ENCODE assay signal across 14 cellular contexts in genomic region chr9:35958104-35958825, GRCh38. TPM values are rescaled to one million over a fixed set of nuclear protein-coding genes. Genes with fewer than 3 reads are reported as not detected.
A peak's percentile ranks its signal among the peaks of the same experiment; 100 is the strongest.
DNase-seq lines count a peak whose midpoint lies in the region; ATAC-seq, FAIRE-seq and TF ChIP-seq lines count a peak whose summit lies in the region.
"Had no signal": no experiment of that assay in that cellular context is flagged by ENCODE, and none has a peak within 500 bp of the region (broad histone marks: within the 10 kb centered on the region; RNA-seq: fewer than 3 reads in every experiment).

Gene OR2S2, minus strand, starts transcription at chr9:35958154. Its CDS starts 56 bp downstream, at chr9:35958098.

- ATAC-seq in IMR-90 (ENCODE audit: low read depth) (no peak), HepG2 (no peak)
- ATAC-seq: A549 had no signal

- peak within 1 kb of the TSS; percentile 48; the same call in 1 of the 2 replicates for H3K14ac ChIP-seq in IMR-90 (replicated peaks; ENCODE audit: low read depth, low read length)

- intact Hi-C loops in IMR-90 (cut with micrococcal nuclease), result loop anchor here (5.0 to 10.0 kb wide), 3 partner anchors 144 to 367 kb away; no protein-coding TSS in a partner anchor
- intact Hi-C loops in HepG2 (cut with micrococcal nuclease; ENCODE audit: unreplicated experiment), result loop anchor here (5.0 kb wide), 1 partner anchor 209 kb away; the partner anchor contains the start of gene CCIN

- no peaks in the 10 kb centered on the region for H3K27me3 ChIP-seq in IMR-90 (ENCODE audit: control insufficient read depth, insufficient read depth, low read length)
- no peaks in the 10 kb centered on the region for H3K27me3 ChIP-seq in osteoblast (ENCODE audit: insufficient read depth, low read length)
- peaks cover 0 to 32% of the 10 kb centered on the region in 2 experiments; a peak in 3 of 5 replicates for H3K27me3 ChIP-seq in HepG2 (ENCODE audit: control insufficient read depth in 1 of 2, insufficient read depth in 2 of 2, low read length in 2 of 2)

- no peak within 1 kb of the TSS for H3K9ac ChIP-seq in IMR-90 (ENCODE audit: low read depth, low read length)
- H3K9ac ChIP-seq in HepG2 (ENCODE audit: insufficient read depth, low read depth, low read length), result no peak within 1 kb of the TSS

- H3K56ac ChIP-seq in IMR-90 (ENCODE audit: extremely low read depth, insufficient read depth, low read length), result no peak within 1 kb of the TSS

- H3K9me3 ChIP-seq in IMR-90 (ENCODE audit: control insufficient read depth, insufficient read depth, low read length) (no peaks in the 10 kb centered on the region), osteoblast (ENCODE audit: low read depth, low read length) (no peaks in the 10 kb centered on the region), HepG2 (ENCODE audit: low read length) (no peaks in the 10 kb centered on the region)
- H3K9me3 ChIP-seq: A549 had no signal

- H3K4me1 ChIP-seq in IMR-90 (ENCODE audit: control insufficient read depth, insufficient read depth, low read length), result peaks cover 24% of the 10 kb centered on the region
- peaks cover 28% of the 10 kb centered on the region for H3K4me1 ChIP-seq in osteoblast (ENCODE audit: insufficient read depth, low read length)
- H3K4me1 ChIP-seq in HepG2 (ENCODE audit: insufficient read depth, low read length), result no peaks in the 10 kb centered on the region

- CTCF ChIA-PET in IMR-90 (lab: Yijun Ruan, JAX) (interaction anchor here (1.9 kb wide), 1 partner anchor 65 kb away, joined by 11 read pairs; no protein-coding TSS in a partner anchor), HepG2 (lab: Yijun Ruan, JAX; ENCODE audit: low intra/inter-chr PET ratio, low total read pairs) (no interaction called here)

- TF ChIP-seq EP300 in HepG2 (IDR thresholded peaks at IDR 0.05; ENCODE audit: low read depth in 2 of 2, low read length in 2 of 2) (no peak), HepG2 (CRISPR knock-in tag; IDR thresholded peaks at IDR 0.05; ENCODE audit: borderline replicate concordance) (no peak)

- no peak for TF ChIP-seq RAD21 in IMR-90 (IDR thresholded peaks at IDR 0.05; ENCODE audit: low read length)
- no peak for TF ChIP-seq RAD21 in HepG2 (CRISPR knock-in tag; IDR thresholded peaks at IDR 0.05)

- no peaks in the 10 kb centered on the region; a peak in 1 of 4 replicates for H3K79me1 ChIP-seq in IMR-90 (ENCODE audit: low read depth in 1 of 2, low read length in 2 of 2)

- H3K23ac ChIP-seq in IMR-90 (ENCODE audit: low read depth, low read length), result peak within 1 kb of the TSS; percentile 5; the same call in 1 of the 2 replicates

- DNase-seq in IMR-90, result peak; percentile 26
- DNase-seq in epithelial cell of proximal tubule (ENCODE audit: low read depth), result peak; percentile 67
- peak; percentile 55 for DNase-seq in kidney glomerular epithelial cell (lab: John Stamatoyannopoulos, UW)
- peak; percentile 41 for DNase-seq in osteoblast (ENCODE audit: insufficient read length, low spot score, missing footprints)
- DNase-seq in LoVo (ENCODE audit: low spot score), result no peak
- no peak for DNase-seq in HepG2 (ENCODE audit: low spot score)
- no peak for DNase-seq in OCI-M1 (lab: John Stamatoyannopoulos, UW)
- DNase-seq: Calu3, DMS 273 treated with DMSO at 0.1 percent for 48 hours, HCEC 1CT, HFFc6 had no signal

- H3K4ac ChIP-seq in IMR-90 (ENCODE audit: low read depth, low read length), result peak within 1 kb of the TSS; percentile 41

- no peak within 1 kb of the TSS for H2AK9ac ChIP-seq in IMR-90 (replicated peaks; ENCODE audit: low read depth, low read length, poor library complexity)

- H2AK5ac ChIP-seq in IMR-90 (ENCODE audit: low read depth, low read length), result peak within 1 kb of the TSS; percentile 92

- WGBS in IMR-90 (ENCODE audit: extremely low coverage in 2 of 2, insufficient read length in 1 of 2), 2 experiments, result 100% methylated on average over 1 of the region's 5 CpGs; no CpG with 5 or more reads in 1 of the 2 experiments
- WGBS in HepG2 (ENCODE audit: low lambda C conversion rate), result 11% methylated on average over 5 of the region's 5 CpGs

- H2BK15ac ChIP-seq in IMR-90 (ENCODE audit: low read depth, low read length), result peak within 1 kb of the TSS; percentile 77; the same call in 2 of the 3 replicates

- peak within 1 kb of the TSS; percentile 46; the same call in 1 of the 2 replicates for H2BK20ac ChIP-seq in IMR-90 (ENCODE audit: low read depth, low read length)

- H4K91ac ChIP-seq in IMR-90 (ENCODE audit: insufficient read depth, low read depth, low read length), result peak within 1 kb of the TSS; percentile 44; the same call in 1 of the 2 replicates

- no peak for TF ChIP-seq CTCF in IMR-90 (conservative IDR thresholded peaks at IDR 0.05; ENCODE audit: low read depth, low read length)
- no peak for TF ChIP-seq CTCF in epithelial cell of proximal tubule (conservative IDR thresholded peaks at IDR 0.05; ENCODE audit: low read depth, low read length)
- no peak for TF ChIP-seq CTCF in osteoblast (IDR thresholded peaks at IDR 0.05; ENCODE audit: extremely low read depth, low read depth, low read length)
- TF ChIP-seq CTCF in HepG2 (CRISPR knock-in tag; IDR thresholded peaks at IDR 0.05), result no peak

- H2AFZ ChIP-seq in IMR-90 (replicated peaks; ENCODE audit: low read length, poor library complexity) (no peak within 1 kb of the TSS), osteoblast (ENCODE audit: low read length) (no peak within 1 kb of the TSS), HepG2 (ENCODE audit: low read length) (no peak within 1 kb of the TSS)

- H3K9me1 ChIP-seq in IMR-90 (ENCODE audit: insufficient read depth, low read length), result peaks cover 14% of the 10 kb centered on the region

- no TSS peak for BruUV-seq in IMR-90 (replicated peaks; lab: Mats Ljungman, UMichigan)
- no TSS peak for BruUV-seq in HepG2 (replicated peaks; lab: Mats Ljungman, UMichigan)

- dilution Hi-C loops in IMR-90 (cut with HindIII; ENCODE audit: low sequenced_read_pairs, unreplicated experiment), result no loop called here

- peak within 1 kb of the TSS; percentile 27; the same call in 1 of the 2 replicates for H4K5ac ChIP-seq in IMR-90 (ENCODE audit: low read depth, low read length)

- H3K36me3 ChIP-seq in IMR-90 (ENCODE audit: control insufficient read depth, insufficient read depth, low read length), result no peaks in the 10 kb centered on the region
- no peaks in the 10 kb centered on the region for H3K36me3 ChIP-seq in osteoblast (ENCODE audit: insufficient read depth, low read length)
- H3K36me3 ChIP-seq in HepG2 (replicated peaks in 1 of 2; ENCODE audit: control insufficient read depth in 1 of 2, insufficient read depth in 2 of 2, low read length in 2 of 2), result no peaks in the 10 kb centered on the region

- no peaks in the 10 kb centered on the region for H4K20me1 ChIP-seq in IMR-90 (ENCODE audit: insufficient read depth, low read length)
- H4K20me1 ChIP-seq in osteoblast (ENCODE audit: insufficient read depth, low read length), result no peaks in the 10 kb centered on the region
- H4K20me1 ChIP-seq in HepG2 (ENCODE audit: insufficient read depth, low read length), result no peaks in the 10 kb centered on the region

- H3K27ac ChIP-seq in IMR-90 (ENCODE audit: insufficient read depth, low read length), result no peak within 1 kb of the TSS
- H3K27ac ChIP-seq in osteoblast (ENCODE audit: low read depth, low read length), result no peak within 1 kb of the TSS
- H3K27ac ChIP-seq in HepG2 (ENCODE audit: extremely low read length, insufficient read depth, low read length), result no peak within 1 kb of the TSS
- H3K27ac ChIP-seq: A549 had no signal

- H3K4me3 ChIP-seq in IMR-90 (ENCODE audit: insufficient read depth, low read depth, low read length) (no peak within 1 kb of the TSS), epithelial cell of proximal tubule (ENCODE audit: low read depth, low read length) (no peak within 1 kb of the TSS), osteoblast (ENCODE audit: insufficient read depth, low read length) (no peak within 1 kb of the TSS), HepG2 (replicated peaks in 1 of 3; ENCODE audit: insufficient read depth in 1 of 3, low read depth in 2 of 3, low read length in 3 of 3) (no peak within 1 kb of the TSS)
- H3K4me3 ChIP-seq: A549 had no signal

- TF ChIP-seq POLR2A in IMR-90 (IDR thresholded peaks at IDR 0.05; ENCODE audit: low read depth, low read length) (no peak), HepG2 (IDR thresholded peaks at IDR 0.05; ENCODE audit: insufficient read depth in 1 of 2, low read depth in 2 of 2, low read length in 2 of 2) (no peak)

- in situ Hi-C loops in IMR-90 (cut with MboI; ENCODE audit: low sequenced_read_pairs) (no loop called here), HepG2 (cut with HindIII; ENCODE audit: extremely low pct_ligation_motif_present, low pct_unique_long_range_greater_than_20kb) (loop anchor here (5.0 kb wide), 1 partner anchor 64 kb away; no protein-coding TSS in a partner anchor)

- H2BK120ac ChIP-seq in IMR-90 (ENCODE audit: low read depth, low read length), result peak within 1 kb of the TSS; percentile 45; the same call in 1 of the 2 replicates

- H4K8ac ChIP-seq in IMR-90 (ENCODE audit: low read depth in 2 of 2, low read length in 2 of 2), result peak within 1 kb of the TSS in 1 of 2 experiments; percentile 18; a peak in 1 of 4 replicates

- H3K18ac ChIP-seq in IMR-90 (ENCODE audit: low read depth, low read length), result peak within 1 kb of the TSS; percentile 21

- no peak within 1 kb of the TSS for H3K4me2 ChIP-seq in IMR-90 (ENCODE audit: low read depth, low read length)
- no peak within 1 kb of the TSS for H3K4me2 ChIP-seq in osteoblast (ENCODE audit: insufficient read depth, low read length)
- no peak within 1 kb of the TSS for H3K4me2 ChIP-seq in HepG2 (ENCODE audit: low read depth, low read length)
- H3K4me2 ChIP-seq: A549 had no signal

- H2BK5ac ChIP-seq in IMR-90 (ENCODE audit: low read depth, low read length, poor library complexity, severe bottlenecking), result no peak within 1 kb of the TSS

- no peaks in the 10 kb centered on the region for H3K79me2 ChIP-seq in osteoblast (ENCODE audit: insufficient read depth, low read length)
- no peaks in the 10 kb centered on the region for H3K79me2 ChIP-seq in HepG2 (ENCODE audit: insufficient read depth, low read length)

- FAIRE-seq in HepG2 (lab: Jason Lieb, UNC), result no peak

- POLR2A ChIA-PET in IMR-90 (lab: Charles Lee; ENCODE audit: unreplicated experiment) (no interaction called here), HepG2 (lab: Yijun Ruan, JAX) (no interaction called here)

RNA-seq across cellular contexts. Expression of gene OR2S2, which starts in this region (rescaled TPM):
- total RNA-seq in IMR-90 (2012; rRNA removed), result 0.56 and 0.90 TPM in 2 replicates
- polyA plus RNA-seq in IMR-90 (2012; rRNA removed), result 0.20 and 0.46 TPM in 2 replicates
- 0.32 TPM in 2 replicates for polyA plus RNA-seq in IMR-90 (2012; cell fraction: cytosol; rRNA removed)
- 0.72 and 1.7 TPM in 2 replicates for polyA plus RNA-seq in IMR-90 (2012; cell fraction: nucleus; rRNA removed; ENCODE audit: low replicate concordance)
- total RNA-seq in epithelial cell of proximal tubule, result not detected in 2 replicates
- under 0.01 TPM in 2 replicates for total RNA-seq in osteoblast
- not detected in 2 replicates for total RNA-seq in HepG2 (2016; rRNA removed; fragmentation: Illumina TruSeq; extraction: Trizol)
- not detected in 2 replicates for total RNA-seq in HepG2 (2016; cell fraction: cytosol; rRNA removed; fragmentation: Illumina TruSeq; extraction: Trizol; ENCODE audit: low read depth)
- not detected in 2 replicates for total RNA-seq in HepG2 (2016; cell fraction: insoluble cytoplasmic fraction; rRNA removed; fragmentation: Illumina TruSeq; extraction: Trizol)
- not detected in 2 replicates for total RNA-seq in HepG2 (2016; cell fraction: membrane; rRNA removed; fragmentation: Illumina TruSeq; extraction: Trizol)
- not detected in 2 replicates for total RNA-seq in HepG2 (2016; cell fraction: nucleus; rRNA removed; fragmentation: Illumina TruSeq; extraction: Trizol)
- not detected in 2 replicates for polyA plus RNA-seq in HepG2 (2011; rRNA removed)
- not detected in 2 replicates for polyA plus RNA-seq in HepG2 (2011; cell fraction: cytosol; rRNA removed)
- polyA plus RNA-seq in HepG2 (2011; cell fraction: nucleus; rRNA removed), result not detected in 2 replicates
- not detected in 2 replicates for polyA plus RNA-seq in HepG2 (2012)
- not detected in 2 replicates for polyA plus RNA-seq in HepG2 (2016; cell fraction: cytosol; fragmentation: Illumina TruSeq; extraction: Trizol; ENCODE audit: low read depth)
- not detected in 2 replicates for polyA plus RNA-seq in HepG2 (2016; cell fraction: insoluble cytoplasmic fraction; fragmentation: Illumina TruSeq; extraction: Trizol; ENCODE audit: low read depth)
- polyA plus RNA-seq in HepG2 (2016; cell fraction: membrane; fragmentation: Illumina TruSeq; extraction: Trizol; ENCODE audit: low read depth), result not detected in 2 replicates
- not detected in 2 replicates for polyA plus RNA-seq in HepG2 (2016; cell fraction: nucleus; fragmentation: Illumina TruSeq; extraction: Trizol; ENCODE audit: insufficient read depth, low read depth)
- polyA minus RNA-seq in HepG2 (2011; rRNA and poly(A)+ RNA removed; ENCODE audit: low replicate concordance), result not detected in 2 replicates
- not detected in 2 replicates for polyA minus RNA-seq in HepG2 (2011; cell fraction: cytosol; rRNA and poly(A)+ RNA removed)
- polyA minus RNA-seq in HepG2 (2011; cell fraction: nucleus; rRNA and poly(A)+ RNA removed), result not detected in 2 replicates
- total RNA-seq: Calu3, Daoy, H4, HFFc6 had no signal
- polyA plus RNA-seq: A549 had no signal

Comparison
In these comparisons a context has a peak if more than half of its experiments do, and no peak if none do; other contexts are left out.
1. Peak in DNase-seq in epithelial cell of proximal tubule; RNA of the gene not detected or under 1 TPM.
2. Peak in DNase-seq in osteoblast; RNA of the gene not detected or under 1 TPM.
3. DNase-seq: peak in IMR-90 (single experiment) and kidney glomerular epithelial cell (single experiment); none in LoVo (single experiment), HepG2 (single experiment) and OCI-M1 (single experiment).